16 cellular contexts compared by ENCODE assay signal in genomic region chr19:55373993-55374757, GRCh38. TPM values are rescaled to one million over a fixed set of nuclear protein-coding genes. Genes with fewer than 3 reads are reported as not detected.
A peak's percentile ranks its signal among the peaks of the same experiment; 100 is the strongest.
DNase-seq lines count a peak whose midpoint lies in the region; ATAC-seq and TF ChIP-seq lines count a peak whose summit lies in the region.
"Had no signal": no experiment of that assay in that cellular context is flagged by ENCODE, and none has a peak within 500 bp of the region (broad histone marks: within the 10 kb centered on the region; RNA-seq: fewer than 3 reads in every experiment).

No MANE protein-coding gene starts in this region.

- H3K79me1 ChIP-seq in mesenchymal stem cell (replicated peaks; ENCODE audit: low read length, poor library complexity, severe bottlenecking) = no peaks in the 10 kb centered on the region

- H3K27me3 Mint-ChIP-seq in HFFc6 (ENCODE audit: insufficient read depth) = no peaks in the 10 kb centered on the region

- H4K8ac ChIP-seq in mesenchymal stem cell (ENCODE audit: low read length) = peak overlapping the region; percentile 78

- peak overlapping the region in 1 of 2 experiments; percentile 76 for H3K14ac ChIP-seq in mesenchymal stem cell (ENCODE audit: low read length in 2 of 2)

- H3K4me1 Mint-ChIP-seq in HFFc6 (ENCODE audit: low read depth) = peaks cover 28% of the 10 kb centered on the region

- H3K36me3 ChIP-seq in adipocyte (ENCODE audit: control insufficient read depth, insufficient read depth, low read length, severe bottlenecking) = no peaks in the 10 kb centered on the region
- no peaks in the 10 kb centered on the region for H3K36me3 ChIP-seq in mesenchymal stem cell (ENCODE audit: control insufficient read depth in 1 of 2, insufficient read depth in 2 of 2, low read depth in 1 of 2, low read length in 2 of 2)

- no peak overlapping the region for H3K23ac ChIP-seq in mesenchymal stem cell (ENCODE audit: low read length in 2 of 2)

- peak overlapping the region; percentile 20 for H3K4me2 ChIP-seq in mesenchymal stem cell (ENCODE audit: low read length, poor library complexity, severe bottlenecking)

- H3K4me1 ChIP-seq in adipocyte (ENCODE audit: control insufficient read depth, insufficient read depth, low read length) (peaks cover 2% of the 10 kb centered on the region), mesenchymal stem cell (ENCODE audit: control insufficient read depth, insufficient read depth, low read depth, low read length) (peaks cover 61% of the 10 kb centered on the region)

- TF ChIP-seq CTCF in HFFc6 (IDR thresholded peaks at IDR 0.05) = no peak

- H4K91ac ChIP-seq in mesenchymal stem cell (ENCODE audit: low read length) = peak overlapping the region; percentile 22

- peak overlapping the region; percentile 62 for H3K4me3 Mint-ChIP-seq in HFFc6
- H3K4me3 Mint-ChIP-seq: activated CD8-positive, alpha-beta T cell treated with anti-CD3 and anti-CD28 coated beads for 36 hours; activated naive CD4-positive, alpha-beta T cell treated with anti-CD3 and anti-CD28 coated beads for 36 hours had no signal

- H3K27me3 ChIP-seq in adipocyte (replicated peaks; ENCODE audit: control insufficient read depth, insufficient read depth, low read length) (peaks cover 14% of the 10 kb centered on the region), mesenchymal stem cell (ENCODE audit: control insufficient read depth in 1 of 2, insufficient read depth in 1 of 2, low read length in 2 of 2) (peaks cover 0 to 28% of the 10 kb centered on the region in 2 experiments)

- H3K9me3 Mint-ChIP-seq in HFFc6 = no peaks in the 10 kb centered on the region
- H3K9me3 Mint-ChIP-seq: activated CD8-positive, alpha-beta T cell treated with anti-CD3 and anti-CD28 coated beads for 36 hours; activated naive CD4-positive, alpha-beta T cell treated with anti-CD3 and anti-CD28 coated beads for 36 hours had no signal

- DNase-seq in AG08396 (ENCODE audit: low spot score) (peak; percentile 76), HFFc6 (no peak), adipocyte (ENCODE audit: low read depth) (peak; percentile 36), mesenchymal stem cell (peak; percentile 61), NCI-H2081 (lab: John Stamatoyannopoulos, UW) (no peak), T-helper 9 cell (no peak)
- DNase-seq: activated CD8-positive, alpha-beta T cell treated with anti-CD3 and anti-CD28 coated beads for 36 hours; activated naive CD4-positive, alpha-beta T cell treated with anti-CD3 and anti-CD28 coated beads for 36 hours; hippocampal formation; MV-4-11; NCI-H774; SW 1271 had no signal

- H2BK12ac ChIP-seq in mesenchymal stem cell (ENCODE audit: low read length in 2 of 2) = peak overlapping the region in 1 of 2 experiments; percentile 64

- peak overlapping the region; percentile 59 for H2AFZ ChIP-seq in mesenchymal stem cell (ENCODE audit: low read depth, low read length)

- H2BK120ac ChIP-seq in mesenchymal stem cell (ENCODE audit: low read depth, low read length) = peak overlapping the region; percentile 69

- ATAC-seq in GM21381 (IDR thresholded peaks at IDR 0.05; ENCODE audit: unreplicated experiment) (no peak), GM21576 (IDR thresholded peaks at IDR 0.05; ENCODE audit: unreplicated experiment) (no peak)
- ATAC-seq: activated CD8-positive, alpha-beta T cell treated with anti-CD3 and anti-CD28 coated beads for 36 hours; sciatic nerve had no signal

- H3K4me3 ChIP-seq in adipocyte (ENCODE audit: low read length) (no peak overlapping the region), mesenchymal stem cell (ENCODE audit: insufficient read depth in 1 of 2, low read depth in 1 of 2, low read length in 2 of 2) (no peak overlapping the region)

- peak overlapping the region; percentile 28 to 66 for H3K4ac ChIP-seq in mesenchymal stem cell (ENCODE audit: low read depth in 1 of 2, low read length in 2 of 2)

- no peaks in the 10 kb centered on the region for H3K9me3 ChIP-seq in adipocyte (ENCODE audit: control insufficient read depth, low read length)
- no peaks in the 10 kb centered on the region for H3K9me3 ChIP-seq in mesenchymal stem cell (ENCODE audit: control insufficient read depth, low read length)

- 6% methylated on average over 24 of the region's 31 CpGs for WGBS in mesenchymal stem cell

- H2AK5ac ChIP-seq in mesenchymal stem cell (ENCODE audit: low read length, severe bottlenecking) = peak overlapping the region; percentile 87

- peak overlapping the region; percentile 68 to 72 for H3K18ac ChIP-seq in mesenchymal stem cell (ENCODE audit: low read depth in 1 of 2, low read length in 2 of 2)

- peak overlapping the region; percentile 93 for H3K27ac ChIP-seq in mesenchymal stem cell (ENCODE audit: low read length, poor library complexity, severe bottlenecking)

- H3K27ac Mint-ChIP-seq in HFFc6 = peak overlapping the region; percentile 90
- H3K27ac Mint-ChIP-seq: activated CD8-positive, alpha-beta T cell treated with anti-CD3 and anti-CD28 coated beads for 36 hours; activated naive CD4-positive, alpha-beta T cell treated with anti-CD3 and anti-CD28 coated beads for 36 hours had no signal

- peak overlapping the region; percentile 92 for H2BK5ac ChIP-seq in mesenchymal stem cell (ENCODE audit: low read depth, low read length, poor library complexity, severe bottlenecking)

- H3K36me3 Mint-ChIP-seq in HFFc6 (ENCODE audit: low read depth) = no peaks in the 10 kb centered on the region

- no peak overlapping the region for H3K9ac ChIP-seq in adipocyte (ENCODE audit: low read length)
- no peak overlapping the region for H3K9ac ChIP-seq in mesenchymal stem cell (ENCODE audit: low read length)

- peak overlapping the region; percentile 30 for H2BK15ac ChIP-seq in mesenchymal stem cell (ENCODE audit: low read depth, poor library complexity, severe bottlenecking)

RNA-seq across cellular contexts. Expression of gene TMEM190, which starts 2.5 kb away (rescaled TPM):
- total RNA-seq in HFFc6 (2021; fragmentation: NEBNext Ultra II Directional; extraction: Animal tissue kit (Norgen Biotek cat#: 25700)) = 1 to 10 TPM in 1 of 6 experiments, under 1 TPM in 2, not detected in 3; 0.33 to 1.1 (median 0.61) TPM
- polyA plus RNA-seq in mesenchymal stem cell (2013, experiment 1 of 2) = 0.26 TPM
- 0.08 TPM for polyA plus RNA-seq in mesenchymal stem cell (2013, experiment 2 of 2)
- total RNA-seq: activated CD8-positive, alpha-beta T cell treated with anti-CD3 and anti-CD28 coated beads for 36 hours; activated naive CD4-positive, alpha-beta T cell treated with anti-CD3 and anti-CD28 coated beads for 36 hours; mesenteric fat pad; sciatic nerve had no signal

RNA-seq across cellular contexts. Expression of gene IL11, which starts 3.9 kb away (rescaled TPM):
- total RNA-seq in HFFc6 (2021; fragmentation: NEBNext Ultra II Directional; extraction: Animal tissue kit (Norgen Biotek cat#: 25700)) = 10 to 100 TPM; 22.2 to 43.4 (median 36.1) TPM
- 6.4 TPM for polyA plus RNA-seq in mesenchymal stem cell (2013, experiment 1 of 2)
- polyA plus RNA-seq in mesenchymal stem cell (2013, experiment 2 of 2) = 6.1 TPM
- total RNA-seq: activated naive CD4-positive, alpha-beta T cell treated with anti-CD3 and anti-CD28 coated beads for 36 hours; mesenteric fat pad had no signal

RNA-seq across cellular contexts. Expression of gene TMEM238, which starts 9.9 kb away (rescaled TPM):
- total RNA-seq in HFFc6 (2021; fragmentation: NEBNext Ultra II Directional; extraction: Animal tissue kit (Norgen Biotek cat#: 25700)) = 1 to 10 TPM in 2 of 6 experiments, under 1 TPM in 4; 0.26 to 2.4 (median 0.64) TPM
- polyA plus RNA-seq in mesenchymal stem cell (2013, experiment 1 of 2) = 0.18 TPM
- polyA plus RNA-seq in mesenchymal stem cell (2013, experiment 2 of 2) = 0.10 TPM

RNA-seq across cellular contexts. Expression of gene GARIN5B, which starts 11.1 kb away (rescaled TPM):
- under 1 TPM in 1 of 6 experiments, not detected in 5; 0.05 TPM for total RNA-seq in HFFc6 (2021; fragmentation: NEBNext Ultra II Directional; extraction: Animal tissue kit (Norgen Biotek cat#: 25700))
- not detected for polyA plus RNA-seq in mesenchymal stem cell (2013, experiment 1 of 2)
- not detected for polyA plus RNA-seq in mesenchymal stem cell (2013, experiment 2 of 2)
- total RNA-seq: activated CD8-positive, alpha-beta T cell treated with anti-CD3 and anti-CD28 coated beads for 36 hours; activated naive CD4-positive, alpha-beta T cell treated with anti-CD3 and anti-CD28 coated beads for 36 hours; mesenteric fat pad; sciatic nerve had no signal

RNA-seq across cellular contexts. Expression of gene RPL28, which starts 11.6 kb away (rescaled TPM):
- 1,000 to 10,000 TPM; 2,082 to 2,537 (median 2,362) TPM for total RNA-seq in HFFc6 (2021; fragmentation: NEBNext Ultra II Directional; extraction: Animal tissue kit (Norgen Biotek cat#: 25700))
- 3,020 TPM for polyA plus RNA-seq in mesenchymal stem cell (2013, experiment 1 of 2)
- 2,919 TPM for polyA plus RNA-seq in mesenchymal stem cell (2013, experiment 2 of 2)

Comparison
In these comparisons a context has a peak if more than half of its experiments do, and no peak if none do; other contexts are left out.
1. DNase-seq: peak in AG08396 (single experiment), adipocyte (single experiment) and mesenchymal stem cell (single experiment); none in HFFc6 (single experiment), NCI-H2081 (0 of 2) and T-helper 9 cell (single experiment).